ENCODE assay signal across 16 cellular contexts in genomic region chr10:819326-819725, GRCh38.
A peak's percentile ranks its signal among the peaks of the same experiment; 100 is the strongest.
DNase-seq lines count a peak whose midpoint lies in the region; ATAC-seq, FAIRE-seq and TF ChIP-seq lines count a peak whose summit lies in the region.
"Had no signal": no experiment of that assay in that cellular context is flagged by ENCODE, and none has a peak within 500 bp of the region (broad histone marks: within the 10 kb centered on the region; RNA-seq: fewer than 3 reads in every experiment).

No MANE protein-coding gene starts in this region.

- H2AFZ ChIP-seq in GM12878 (ENCODE audit: control insufficient read depth, low read depth, low read length) = no peak overlapping the region
- H2AFZ ChIP-seq: hepatocyte had no signal

- no peaks in the 10 kb centered on the region for H4K20me1 ChIP-seq in GM12878 (ENCODE audit: control insufficient read depth, insufficient read depth)

- H3K4me3 ChIP-seq in heart left ventricle (no peak overlapping the region), right atrium auricular region (no peak overlapping the region), GM12878 (no peak overlapping the region), kidney epithelial cell (ENCODE audit: low read depth, low read length) (no peak overlapping the region), Peyer's patch (no peak overlapping the region)
- H3K4me3 ChIP-seq: hepatocyte, transverse colon had no signal

- H3K4me2 ChIP-seq in GM12878 (ENCODE audit: control insufficient read depth, insufficient read depth) = no peak overlapping the region
- H3K4me2 ChIP-seq: hepatocyte had no signal

- no peaks in the 10 kb centered on the region for H3K27me3 Mint-ChIP-seq in type B pancreatic cell
- peaks cover 0 to 2% (median 0%) of the 10 kb centered on the region in 3 donors for H3K27me3 Mint-ChIP-seq in immature natural killer cell (ENCODE audit: low read depth in 3 of 3)
- H3K27me3 Mint-ChIP-seq: T-helper 17 cell had no signal

- TF ChIP-seq CTCF in heart left ventricle (IDR thresholded peaks at IDR 0.05) = no peak
- TF ChIP-seq CTCF in right atrium auricular region (IDR thresholded peaks at IDR 0.05) = no peak
- TF ChIP-seq CTCF in GM12878 (IDR thresholded peaks at IDR 0.05 in 2 of 3, conservative IDR thresholded peaks at IDR 0.05 in 1 of 3; ENCODE audit: control insufficient read depth in 2 of 3, extremely low read depth in 1 of 3, insufficient read depth in 1 of 3, low read depth in 3 of 3, low read length in 3 of 3) = no peak
- no peak for TF ChIP-seq CTCF in kidney epithelial cell (IDR thresholded peaks at IDR 0.05; ENCODE audit: insufficient read depth, low read length, poor library complexity, severe bottlenecking)
- no peak for TF ChIP-seq CTCF in type B pancreatic cell (conservative IDR thresholded peaks at IDR 0.05)
- no peak for TF ChIP-seq CTCF in Peyer's patch (IDR thresholded peaks at IDR 0.05)

- no TSS peak for BruUV-seq in GM12878 (replicated peaks; lab: Mats Ljungman, UMichigan)

- POLR2A ChIA-PET in GM12878 (lab: Charles Lee) = no interaction called here

- no peaks in the 10 kb centered on the region for H3K4me1 Mint-ChIP-seq in type B pancreatic cell (ENCODE audit: unreplicated experiment)
- H3K4me1 Mint-ChIP-seq in immature natural killer cell = peaks cover 17 to 24% of the 10 kb centered on the region in 2 donors

- H3K36me3 ChIP-seq in heart left ventricle = peaks cover 0 to 99% (median 96%) of the 10 kb centered on the region in 9 donors
- H3K36me3 ChIP-seq in right atrium auricular region = peaks cover 69% of the 10 kb centered on the region
- peaks cover 45 to 58% of the 10 kb centered on the region in 2 experiments for H3K36me3 ChIP-seq in GM12878 (ENCODE audit: control insufficient read depth in 2 of 2, insufficient read depth in 2 of 2, low read length in 1 of 2)
- peaks cover 14% of the 10 kb centered on the region for H3K36me3 ChIP-seq in kidney epithelial cell (ENCODE audit: control insufficient read depth, insufficient read depth, low read length)
- peaks cover 0 to 93% (median 0%) of the 10 kb centered on the region in 3 donors for H3K36me3 ChIP-seq in Peyer's patch

- FAIRE-seq in GM12878 (lab: Jason Lieb, UNC) = no peak
- FAIRE-seq: endometrium had no signal

- no peaks in the 10 kb centered on the region for H3K27me3 ChIP-seq in heart left ventricle
- no peaks in the 10 kb centered on the region for H3K27me3 ChIP-seq in right atrium auricular region
- no peaks in the 10 kb centered on the region for H3K27me3 ChIP-seq in GM12878 (replicated peaks in 1 of 2; ENCODE audit: control insufficient read depth in 2 of 2, insufficient read depth in 2 of 2, low read length in 1 of 2)
- H3K27me3 ChIP-seq in kidney epithelial cell (ENCODE audit: control insufficient read depth, insufficient read depth, low read length) = no peaks in the 10 kb centered on the region
- no peaks in the 10 kb centered on the region for H3K27me3 ChIP-seq in Peyer's patch
- H3K27me3 ChIP-seq: hepatocyte, transverse colon had no signal

- intact Hi-C loops in heart left ventricle (cut with DNase I) = loop anchor here in 3 of 10 donors (5.0 to 10.0 kb wide), 3 partner anchors 45 to 113 kb away; partner anchors contain the start of gene LARP4B (in 1 of the 3)
- intact Hi-C loops in GM12878 (cut with micrococcal nuclease; ENCODE audit: unreplicated experiment) = no loop called here

- H3K36me3 Mint-ChIP-seq in type B pancreatic cell = peaks cover 27% of the 10 kb centered on the region
- H3K36me3 Mint-ChIP-seq in immature natural killer cell = peaks cover 20 to 61% (median 37%) of the 10 kb centered on the region in 3 donors

- in situ Hi-C loops in GM12878 (cut with MboI) = no loop called here

- no peak for TF ChIP-seq EP300 in GM12878 (IDR thresholded peaks at IDR 0.05; ENCODE audit: borderline replicate concordance in 1 of 2, control insufficient read depth in 1 of 2, low read depth in 2 of 2, low read length in 2 of 2)

- RAD21 ChIA-PET in GM12878 (lab: Charles Lee; ENCODE audit: unreplicated experiment) = no interaction called here

- H3K27ac Mint-ChIP-seq in type B pancreatic cell = peak overlapping the region; percentile 20
- H3K27ac Mint-ChIP-seq in immature natural killer cell = peak overlapping the region in 1 of 6 donors; percentile 62

- no peaks in the 10 kb centered on the region for H3K79me2 ChIP-seq in GM12878 (ENCODE audit: control insufficient read depth, insufficient read depth, low read length)
- H3K79me2 ChIP-seq: hepatocyte had no signal

- H3K9ac ChIP-seq in GM12878 (ENCODE audit: control insufficient read depth, insufficient read depth, low read length) = no peak overlapping the region

- H3K4me1 ChIP-seq in heart left ventricle (peaks cover 0 to 34% (median 30%) of the 10 kb centered on the region in 12 donors), right atrium auricular region (peaks cover 0 to 29% of the 10 kb centered on the region in 2 donors), GM12878 (ENCODE audit: control insufficient read depth, insufficient read depth, low read length) (peaks cover 19% of the 10 kb centered on the region), Peyer's patch (peaks cover 0 to 4% (median 0%) of the 10 kb centered on the region in 4 donors)
- H3K4me1 ChIP-seq: transverse colon had no signal

- SMC1A ChIA-PET in GM12878 (lab: Charles Lee; ENCODE audit: uncharacterized antibody, unreplicated experiment) = no interaction called here

- ATAC-seq in heart left ventricle = peak in 1 of 4 donors; percentile 40
- ATAC-seq in GM12878 = no peak
- ATAC-seq: T-helper 17 cell had no signal

- no peak overlapping the region for H3K4me3 Mint-ChIP-seq in type B pancreatic cell
- no peak overlapping the region for H3K4me3 Mint-ChIP-seq in immature natural killer cell
- H3K4me3 Mint-ChIP-seq: T-helper 17 cell had no signal

- WGBS in heart left ventricle, 4 donors = 59 to 70% (median 66%) methylated on average over 9 of the region's 9 CpGs
- WGBS in GM12878 (ENCODE audit: insufficient coverage, insufficient replicate concordance, low lambda C conversion rate, missing lambda C conversion rate) = 76% methylated on average over 9 of the region's 9 CpGs

- no peak for TF ChIP-seq POLR2A in heart left ventricle (IDR thresholded peaks at IDR 0.05)
- TF ChIP-seq POLR2A in GM12878 (IDR thresholded peaks at IDR 0.05; ENCODE audit: low read depth, low read length) = no peak
- TF ChIP-seq POLR2A in Peyer's patch (IDR thresholded peaks at IDR 0.05) = no peak

- H3K9me3 ChIP-seq in heart left ventricle = no peaks in the 10 kb centered on the region
- no peaks in the 10 kb centered on the region for H3K9me3 ChIP-seq in right atrium auricular region
- H3K9me3 ChIP-seq in GM12878 (replicated peaks; ENCODE audit: control insufficient read depth, insufficient read depth, low read length) = no peaks in the 10 kb centered on the region
- no peaks in the 10 kb centered on the region for H3K9me3 ChIP-seq in Peyer's patch
- H3K9me3 ChIP-seq: transverse colon had no signal

- H3K9me3 Mint-ChIP-seq in type B pancreatic cell = no peaks in the 10 kb centered on the region
- no peaks in the 10 kb centered on the region for H3K9me3 Mint-ChIP-seq in immature natural killer cell

- CTCF ChIA-PET in GM12878 (lab: Yijun Ruan, JAX) = no interaction called here

- no peak for DNase-seq in heart left ventricle
- no peak for DNase-seq in right atrium auricular region (ENCODE audit: low spot score)
- no peak for DNase-seq in GM12878 (ENCODE audit: low read depth, low spot score)
- peak; percentile 25 for DNase-seq in kidney epithelial cell (ENCODE audit: low read depth)
- DNase-seq in type B pancreatic cell (ENCODE audit: extremely low spot score, unreplicated experiment) = no peak
- DNase-seq in immature natural killer cell = no peak
- no peak for DNase-seq in NCI-H2171 treated with DMSO at 0.1 percent for 48 hours (lab: John Stamatoyannopoulos, UW)
- no peak for DNase-seq in Peyer's patch
- DNase-seq: activated CD4-positive, alpha-beta T cell treated with anti-CD3 and anti-CD28 coated beads for 4 hours; DMS53; NCI-H524 treated with DMSO at 0.1 percent for 48 hours; nucleus accumbens; T-helper 17 cell; transverse colon had no signal

- H3K27ac ChIP-seq in heart left ventricle (peak overlapping the region in 8 of 12 donors; percentile 3 to 55 (median 34)), right atrium auricular region (peak overlapping the region in 1 of 2 donors; percentile 13), GM12878 (ENCODE audit: control insufficient read depth, insufficient read depth) (0 out of 2 replicates have a peak overlapping the region, but pooled peaks have one; percentile 22), Peyer's patch (no peak overlapping the region)
- H3K27ac ChIP-seq: hepatocyte, transverse colon had no signal

- TF ChIP-seq RAD21 in GM12878 (IDR thresholded peaks at IDR 0.05; ENCODE audit: insufficient read depth, low read depth, low read length) = no peak

TF ChIP-seq in GM12878, 131 proteins besides CTCF, POLR2A, EP300 and RAD21 (continues in another document):
- no peak for TF ChIP-seq ZBTB11 (CRISPR knock-in tag; IDR thresholded peaks at IDR 0.05)
- TF ChIP-seq LARP7 (IDR thresholded peaks at IDR 0.05) = no peak
- TF ChIP-seq IKZF2 (IDR thresholded peaks at IDR 0.05) = no peak
- no peak for TF ChIP-seq IRF4 (IDR thresholded peaks at IDR 0.05; ENCODE audit: low read depth, low read length)
- no peak for TF ChIP-seq MTA3 (IDR thresholded peaks at IDR 0.05; ENCODE audit: borderline replicate concordance, low read length)

Comparison
In these comparisons a context has a peak if more than half of its experiments do, and no peak if none do; other contexts are left out.
1. H3K27ac ChIP-seq: peak in heart left ventricle (8 of 12) and GM12878 (single experiment); none in Peyer's patch (0 of 4).